ENCODE assay signal across 26 cellular contexts in genomic region chr5:54186108-54186507, GRCh38.
A peak's percentile ranks its signal among the peaks of the same experiment; 100 is the strongest.
DNase-seq lines count a peak whose midpoint lies in the region; FAIRE-seq and TF ChIP-seq lines count a peak whose summit lies in the region.
"Had no signal": no experiment of that assay in that cellular context is flagged by ENCODE, and none has a peak within 500 bp of the region (broad histone marks: within the 10 kb centered on the region; RNA-seq: fewer than 3 reads in every experiment).

No MANE protein-coding gene starts in this region.

- H3K4ac ChIP-seq in H1 (replicated peaks; ENCODE audit: insufficient read length, low read depth, low read length), result no peak overlapping the region

- no peaks in the 10 kb centered on the region for H3F3A ChIP-seq in neural cell (ENCODE audit: insufficient read depth, low read length, poor library complexity, severe bottlenecking)

- H4K20me1 ChIP-seq in H1 (replicated peaks in 1 of 2; ENCODE audit: control insufficient read depth in 1 of 2, insufficient read depth in 2 of 2, low read length in 2 of 2) (no peaks in the 10 kb centered on the region), neural cell (ENCODE audit: insufficient read depth) (no peaks in the 10 kb centered on the region)

- no peak overlapping the region for H3K56ac ChIP-seq in H1 (replicated peaks; ENCODE audit: insufficient read length, low read depth, low read length)

- no peak overlapping the region for H4K91ac ChIP-seq in H1 (replicated peaks; ENCODE audit: insufficient read length, low read length)

- no peak for TF ChIP-seq EP300 in H1 (IDR thresholded peaks at IDR 0.05; ENCODE audit: borderline replicate concordance in 1 of 2, low read depth in 2 of 2, low read length in 2 of 2)
- peak; percentile 53 for TF ChIP-seq EP300 in neural cell (conservative IDR thresholded peaks at IDR 0.05; ENCODE audit: poor library complexity, severe bottlenecking)

- H3K18ac ChIP-seq in H1 (ENCODE audit: extremely low read depth, low read length), result no peak overlapping the region

- H3K79me1 ChIP-seq in H1 (ENCODE audit: low read depth, low read length), result no peaks in the 10 kb centered on the region

- H3K36me3 ChIP-seq in H1 (ENCODE audit: control insufficient read depth in 2 of 4, insufficient read depth in 4 of 4, low read length in 3 of 4), result no peaks in the 10 kb centered on the region
- no peaks in the 10 kb centered on the region for H3K36me3 ChIP-seq in neural cell (ENCODE audit: insufficient read depth, low read length)
- H3K36me3 ChIP-seq: BE2C had no signal

- H2BK12ac ChIP-seq in H1 (ENCODE audit: low read depth, low read length), result no peak overlapping the region

- no peak overlapping the region for H3K9ac ChIP-seq in H1 (replicated peaks in 1 of 4; ENCODE audit: extremely low read depth in 1 of 4, low read depth in 3 of 4, low read length in 3 of 4)
- no peak overlapping the region for H3K9ac ChIP-seq in neural cell (ENCODE audit: low read length)

- no peak overlapping the region for H3K14ac ChIP-seq in H1 (ENCODE audit: insufficient read length)

- H3K4me1 ChIP-seq in H1 (replicated peaks in 1 of 4; ENCODE audit: control insufficient read depth in 3 of 4, insufficient read depth in 4 of 4, low read length in 3 of 4), result peaks cover 0 to 4% (median 1%) of the 10 kb centered on the region in 4 experiments; a peak in 3 of 7 replicates
- H3K4me1 ChIP-seq: BE2C had no signal

- no peak overlapping the region for H4K8ac ChIP-seq in H1 (ENCODE audit: extremely low read depth, insufficient read depth, low read length)

- H3K9me3 ChIP-seq in H1 (ENCODE audit: insufficient read depth in 2 of 2, low read depth in 1 of 2, low read length in 1 of 2) (no peaks in the 10 kb centered on the region), neural cell (ENCODE audit: low read length) (no peaks in the 10 kb centered on the region)
- H3K9me3 ChIP-seq: BE2C had no signal

- TF ChIP-seq RAD21 in H1 (IDR thresholded peaks at IDR 0.05 in 1 of 2, conservative IDR thresholded peaks at IDR 0.05 in 1 of 2; ENCODE audit: low read depth in 2 of 2, low read length in 2 of 2) (no peak), neural cell (conservative IDR thresholded peaks at IDR 0.05) (no peak)

- H3K4me2 ChIP-seq in H1 (ENCODE audit: insufficient read depth in 1 of 2, low read depth in 2 of 2, low read length in 2 of 2), result no peak overlapping the region
- no peak overlapping the region for H3K4me2 ChIP-seq in neural cell (ENCODE audit: low read length)
- H3K4me2 ChIP-seq: PC-9 had no signal

- no peak overlapping the region for H4K5ac ChIP-seq in H1 (ENCODE audit: insufficient read length, low read depth, low read length)

- peaks cover 0 to 10% of the 10 kb centered on the region in 2 experiments; a peak in 1 of 4 replicates for H3K79me2 ChIP-seq in H1 (ENCODE audit: control insufficient read depth in 1 of 2, insufficient read depth in 2 of 2, low read length in 2 of 2)
- H3K79me2 ChIP-seq in neural cell (replicated peaks; ENCODE audit: insufficient read depth, low read length), result peaks cover 7% of the 10 kb centered on the region

- no peak for FAIRE-seq in H1 (lab: Jason Lieb, UNC)
- FAIRE-seq: GM12891 had no signal

- no peaks in the 10 kb centered on the region for H3K23me2 ChIP-seq in H1 (ENCODE audit: low read depth, low read length)

- CTCF ChIA-PET in H1 (lab: Charles Lee; ENCODE audit: partially characterized antibody), result interaction anchor here (0.6 to 1.8 kb wide), 4 partner anchors 9 to 338 kb away, joined by 3 to 4 read pairs (median 4); no protein-coding TSS in a partner anchor

- H2BK5ac ChIP-seq in H1 (ENCODE audit: low read depth, low read length), result no peak overlapping the region

- TF ChIP-seq POLR2A in H1 (IDR thresholded peaks at IDR 0.05; ENCODE audit: control extremely low read depth in 1 of 2, low read depth in 2 of 2, low read length in 2 of 2), result no peak

- H3K4me3 ChIP-seq in H1 (ENCODE audit: extremely low read depth in 1 of 4, insufficient read depth in 2 of 4, low read depth in 3 of 4, low read length in 4 of 4) (no peak overlapping the region), neural cell (ENCODE audit: low read length) (no peak overlapping the region)
- H3K4me3 ChIP-seq: PC-9 had no signal

- H2BK15ac ChIP-seq in H1 (ENCODE audit: low read length), result peak overlapping the region; percentile 40; the same call in 1 of the 2 replicates

- POLR2A ChIA-PET in H1 (lab: Charles Lee; ENCODE audit: partially characterized antibody), result no interaction called here

- H3K23ac ChIP-seq in H1 (ENCODE audit: insufficient read length), result no peak overlapping the region

- no peak overlapping the region for H2BK20ac ChIP-seq in H1 (ENCODE audit: low read length)

- H2BK120ac ChIP-seq in H1 (replicated peaks; ENCODE audit: low read depth, low read length), result no peak overlapping the region

- no peaks in the 10 kb centered on the region for H3K27me3 ChIP-seq in H1 (replicated peaks in 1 of 4; ENCODE audit: control insufficient read depth in 3 of 4, extremely low read depth in 1 of 4, insufficient read depth in 3 of 4, low read length in 3 of 4)
- H3K27me3 ChIP-seq in neural cell (ENCODE audit: insufficient read depth, low read depth, low read length), result no peaks in the 10 kb centered on the region
- H3K27me3 ChIP-seq: BE2C had no signal

- DNase-seq in NCI-H2227 (lab: John Stamatoyannopoulos, UW; ENCODE audit: unreplicated experiment) (peak; percentile 10), NCI-H2227 treated with DMSO at 0.1 percent for 48 hours (lab: John Stamatoyannopoulos, UW) (no peak), NCI-H146 treated with DMSO at 0.1 percent for 48 hours (lab: John Stamatoyannopoulos, UW; ENCODE audit: unreplicated experiment) (peak; percentile 36), H1 (ENCODE audit: low read depth in 1 of 2, low spot score in 2 of 2) (no peak), NCI-H1436 treated with DMSO at 0.1 percent for 48 hours (lab: John Stamatoyannopoulos, UW) (no peak), NCI-H187 treated with DMSO at 0.1 percent for 48 hours (lab: John Stamatoyannopoulos, UW) (no peak)
- DNase-seq in effector CD8-positive, alpha-beta T cell (lab: John Stamatoyannopoulos, UW), result no peak
- DNase-seq: ACHN; BE2C; Calu3; CD8-positive, alpha-beta memory T cell; DMS79 treated with DMSO at 0.1 percent for 48 hours; GF-D8; Karpas-422; NCI-H1092 treated with DMSO at 0.1 percent for 48 hours; NCI-H1436; NCI-H2171 treated with DMSO at 0.1 percent for 48 hours; NCI-H446; NCI-H524 treated with DMSO at 0.1 percent for 48 hours; NCI-H82; NK-92 treated with Interleukin-12 subunit alpha and Interleukin-12 subunit beta, amount 100 ng/mL, for 24 hours; PC-9; SHP77 had no signal

- TF ChIP-seq CTCF in H1 (IDR thresholded peaks at IDR 0.05; ENCODE audit: control extremely low read depth in 1 of 3, insufficient read depth in 1 of 3, low read depth in 1 of 3, low read length in 3 of 3) (no peak), neural cell (IDR thresholded peaks at IDR 0.05; ENCODE audit: poor library complexity, severe bottlenecking) (no peak)

- WGBS in H1 (ENCODE audit: extremely low coverage in 1 of 2, insufficient coverage in 1 of 2, insufficient read length in 1 of 2, insufficient replicate concordance in 2 of 2, low coverage in 1 of 2, low lambda C conversion rate in 2 of 2, missing lambda C conversion rate in 1 of 2), 2 experiments, result 90% methylated on average over 8 of the region's 8 CpGs; no CpG with 5 or more reads in 1 of the 2 experiments

- H3K27ac ChIP-seq in H1 (ENCODE audit: low read depth, low read length), result no peak overlapping the region
- no peak overlapping the region for H3K27ac ChIP-seq in neural cell (ENCODE audit: low read length)
- H3K27ac ChIP-seq: 22Rv1, PC-9 had no signal

- no peaks in the 10 kb centered on the region for H3K9me2 ChIP-seq in neural cell (ENCODE audit: insufficient read depth, low read length)

- H2AK5ac ChIP-seq in H1 (ENCODE audit: low read depth, low read length), result no peak overlapping the region

- H2AFZ ChIP-seq in H1 (ENCODE audit: low read length) (no peak overlapping the region), neural cell (ENCODE audit: low read depth, low read length) (no peak overlapping the region)
- H2AFZ ChIP-seq: PC-9 had no signal

TF ChIP-seq in H1, 55 proteins besides CTCF, POLR2A, EP300 and RAD21 (continues in another document):
- TF ChIP-seq JUND (IDR thresholded peaks at IDR 0.05; ENCODE audit: low read length) (no peak), CBX5 (IDR thresholded peaks at IDR 0.05; ENCODE audit: low read depth, low read length) (no peak), TAF1 (IDR thresholded peaks at IDR 0.05; ENCODE audit: low read depth, low read length) (no peak), RFX5 (IDR thresholded peaks at IDR 0.05; ENCODE audit: borderline replicate concordance, low read depth, low read length) (no peak), YY1 (IDR thresholded peaks at IDR 0.05; ENCODE audit: low read depth, low read length) (no peak), RXRA (IDR thresholded peaks at IDR 0.05; ENCODE audit: insufficient read depth, low read depth, low read length) (no peak), SRF (IDR thresholded peaks at IDR 0.05; ENCODE audit: low read depth, low read length) (no peak), JUN (IDR thresholded peaks at IDR 0.05; ENCODE audit: low read depth, low read length) (no peak), CHD2 (IDR thresholded peaks at IDR 0.05; ENCODE audit: low read length) (no peak), CEBPB (IDR thresholded peaks at IDR 0.05; ENCODE audit: low read depth, low read length) (no peak), BACH1 (IDR thresholded peaks at IDR 0.05; ENCODE audit: low read length) (no peak), NANOG (IDR thresholded peaks at IDR 0.05; ENCODE audit: insufficient read depth, low read depth, low read length, poor library complexity, severe bottlenecking) (no peak)

TF ChIP-seq in neural cell, 6 proteins besides CTCF, POLR2A, EP300 and RAD21:
- TF ChIP-seq EZH2 (IDR thresholded peaks at IDR 0.05; ENCODE audit: borderline replicate concordance, insufficient read depth, low read length, poor library complexity, severe bottlenecking) (no peak), POLR2AphosphoS5 (IDR thresholded peaks at IDR 0.05) (peak; percentile 76)

Comparison
In these comparisons a context has a peak if more than half of its experiments do, and no peak if none do; other contexts are left out.
1. DNase-seq: peak in NCI-H2227 (single experiment) and NCI-H146 treated with DMSO at 0.1 percent for 48 hours (single experiment); none in NCI-H2227 treated with DMSO at 0.1 percent for 48 hours (single experiment), H1 (0 of 2), NCI-H1436 treated with DMSO at 0.1 percent for 48 hours (single experiment), NCI-H187 treated with DMSO at 0.1 percent for 48 hours (single experiment) and effector CD8-positive, alpha-beta T cell (single experiment).